Comparison of ENCODE assay signal across 8 cellular contexts in genomic region chr10:15169555-15170407, GRCh38. TPM values are rescaled to one million over a fixed set of nuclear protein-coding genes. Genes with fewer than 3 reads are reported as not detected.
A peak's percentile ranks its signal among the peaks of the same experiment; 100 is the strongest.
DNase-seq lines count a peak whose midpoint lies in the region; ATAC-seq, FAIRE-seq and TF ChIP-seq lines count a peak whose summit lies in the region.

No MANE protein-coding gene starts in this region.

- no peak for FAIRE-seq in urothelium cell line (lab: Jason Lieb, UNC)

- peaks cover 36% of the 10 kb centered on the region for H3K79me2 ChIP-seq in osteoblast (ENCODE audit: insufficient read depth, low read length)

- H3K4me1 ChIP-seq in CD4-positive, alpha-beta memory T cell (ENCODE audit: insufficient read depth, low read length), result peaks cover 67% of the 10 kb centered on the region
- H3K4me1 ChIP-seq in body of pancreas (peaks cover 37% of the 10 kb centered on the region), osteoblast (ENCODE audit: insufficient read depth, low read length) (peaks cover 34% of the 10 kb centered on the region)

- DNase-seq in CD4-positive, alpha-beta memory T cell, result peak; percentile 73 to 84 (median 76)
- DNase-seq in T follicular helper cell (ENCODE audit: low read depth) (peak; percentile 43), body of pancreas (peak in 2 of 4 donors; percentile 12 to 16), osteoblast (ENCODE audit: insufficient read length, low spot score, missing footprints) (peak; percentile 58), NCI-H748 treated with DMSO at 0.1 percent for 48 hours (lab: John Stamatoyannopoulos, UW) (no peak), urothelium cell line (ENCODE audit: low spot score) (no peak), NCI-H226 (no peak)

- peaks cover 15% of the 10 kb centered on the region for H4K20me1 ChIP-seq in osteoblast (ENCODE audit: insufficient read depth, low read length)

- ATAC-seq in body of pancreas, result no peak
- ATAC-seq in HG02973 (IDR thresholded peaks at IDR 0.05; ENCODE audit: unreplicated experiment), result no peak

- POLR2A ChIA-PET in CD4-positive, alpha-beta memory T cell (lab: Charles Lee; ENCODE audit: partially characterized antibody), result interaction anchor here (0.8 to 5.8 kb wide), 21 partner anchors 9 to 292 kb away, joined by 3 to 93 read pairs (median 6); partner anchors contain the start of gene RPP38

- no peaks in the 10 kb centered on the region for H3K9me3 Mint-ChIP-seq in CD4-positive, alpha-beta memory T cell

- peaks cover 0 to 8% of the 10 kb centered on the region in 2 donors for H3K36me3 Mint-ChIP-seq in CD4-positive, alpha-beta memory T cell

- 44 to 47% methylated on average over 16 of the region's 16 CpGs for WGBS in body of pancreas, 2 donors

- intact Hi-C loops in CD4-positive, alpha-beta memory T cell (cut with micrococcal nuclease), result loop anchor here (1.0 to 10.0 kb wide), 8 partner anchors 16 to 1385 kb away; partner anchors contain the start of genes CDNF, FAM171A1, HSPA14 and MEIG1
- intact Hi-C loops in body of pancreas (cut with DNase I), result no loop called here

- peak overlapping the region; percentile 71 for H2AFZ ChIP-seq in osteoblast (ENCODE audit: low read length)

- no peaks in the 10 kb centered on the region for H3K27me3 ChIP-seq in CD4-positive, alpha-beta memory T cell (ENCODE audit: insufficient read depth, low read length)
- H3K27me3 ChIP-seq in body of pancreas (no peaks in the 10 kb centered on the region), osteoblast (ENCODE audit: insufficient read depth, low read length) (no peaks in the 10 kb centered on the region)

- H3K4me3 ChIP-seq in CD4-positive, alpha-beta memory T cell (ENCODE audit: low read length in 2 of 2), result peak overlapping the region; percentile 3 to 44
- H3K4me3 ChIP-seq in body of pancreas (no peak overlapping the region), osteoblast (ENCODE audit: insufficient read depth, low read length) (peak overlapping the region; percentile 32)

- H3K27ac Mint-ChIP-seq in CD4-positive, alpha-beta memory T cell, result peak overlapping the region; percentile 73 to 97 (median 93)

- peak overlapping the region; percentile 85 to 93 (median 88) for H3K4me3 Mint-ChIP-seq in CD4-positive, alpha-beta memory T cell

- peak overlapping the region; percentile 46 for H3K27ac ChIP-seq in CD4-positive, alpha-beta memory T cell (ENCODE audit: low read depth, low read length)
- H3K27ac ChIP-seq in body of pancreas (peak overlapping the region in 3 of 4 donors; percentile 20 to 75 (median 74)), osteoblast (ENCODE audit: low read depth, low read length) (peak overlapping the region; percentile 7)

- CTCF ChIA-PET in CD4-positive, alpha-beta memory T cell (lab: Charles Lee; ENCODE audit: partially characterized antibody), result interaction anchor here (1.1 to 5.4 kb wide), 12 partner anchors 8 to 71 kb away, joined by 3 to 48 read pairs (median 6); no protein-coding TSS in a partner anchor

- H3K27me3 Mint-ChIP-seq in CD4-positive, alpha-beta memory T cell, result no peaks in the 10 kb centered on the region

- TF ChIP-seq POLR2A in body of pancreas (IDR thresholded peaks at IDR 0.05), result no peak

- H3K9me3 ChIP-seq in CD4-positive, alpha-beta memory T cell (ENCODE audit: control insufficient read depth in 1 of 2, low read length in 2 of 2), result no peaks in the 10 kb centered on the region
- H3K9me3 ChIP-seq in body of pancreas (no peaks in the 10 kb centered on the region), osteoblast (ENCODE audit: low read depth, low read length) (no peaks in the 10 kb centered on the region)

- TF ChIP-seq CTCF in body of pancreas (IDR thresholded peaks at IDR 0.05), result no peak
- TF ChIP-seq CTCF in osteoblast (IDR thresholded peaks at IDR 0.05; ENCODE audit: extremely low read depth, low read depth, low read length), result no peak

- H3K36me3 ChIP-seq in CD4-positive, alpha-beta memory T cell (ENCODE audit: insufficient read depth, low read length), result no peaks in the 10 kb centered on the region
- H3K36me3 ChIP-seq in body of pancreas (replicated peaks in 1 of 2; ENCODE audit: insufficient read depth in 1 of 2, low read depth in 2 of 2), result no peaks in the 10 kb centered on the region
- H3K36me3 ChIP-seq in osteoblast (ENCODE audit: insufficient read depth, low read length), result no peaks in the 10 kb centered on the region

- peak overlapping the region; percentile 77 for H3K4me2 ChIP-seq in osteoblast (ENCODE audit: insufficient read depth, low read length)

- H3K4me1 Mint-ChIP-seq in CD4-positive, alpha-beta memory T cell, result peaks cover 44 to 66% (median 55%) of the 10 kb centered on the region in 4 donors

RNA-seq across cellular contexts. Expression of gene NMT2, which starts 1.3 kb away (rescaled TPM):
- total RNA-seq in CD4-positive, alpha-beta memory T cell, result 100 to 1,000 TPM in 1 of 2 experiments, 10 to 100 TPM in 1; 98.6 to 101 TPM
- polyA plus RNA-seq in CD4-positive, alpha-beta memory T cell, result 10 to 100 TPM; 38.7 to 56.1 TPM
- total RNA-seq in body of pancreas (10 to 100 TPM in 1 of 2 donors, 1 to 10 TPM in 1; 9.9 to 16.9 TPM), osteoblast (43.8 and 61.0 TPM in 2 replicates)

Comparison
In these comparisons a context has a peak if more than half of its experiments do, and no peak if none do; other contexts are left out.
1. DNase-seq: peak in CD4-positive, alpha-beta memory T cell (5 of 5), T follicular helper cell (single experiment) and osteoblast (single experiment); none in NCI-H748 treated with DMSO at 0.1 percent for 48 hours (single experiment), urothelium cell line (single experiment) and NCI-H226 (single experiment).
2. H3K27ac ChIP-seq: peak in every context shown above with its lines; median percentile 74 in body of pancreas; 46 in CD4-positive, alpha-beta memory T cell; 7 in osteoblast.
3. H3K4me3 ChIP-seq: peak in CD4-positive, alpha-beta memory T cell (2 of 2) and osteoblast (single experiment); none in body of pancreas (0 of 2).